Comparison of ENCODE assay signal across 15 cellular contexts in the genomic region with DNA sequence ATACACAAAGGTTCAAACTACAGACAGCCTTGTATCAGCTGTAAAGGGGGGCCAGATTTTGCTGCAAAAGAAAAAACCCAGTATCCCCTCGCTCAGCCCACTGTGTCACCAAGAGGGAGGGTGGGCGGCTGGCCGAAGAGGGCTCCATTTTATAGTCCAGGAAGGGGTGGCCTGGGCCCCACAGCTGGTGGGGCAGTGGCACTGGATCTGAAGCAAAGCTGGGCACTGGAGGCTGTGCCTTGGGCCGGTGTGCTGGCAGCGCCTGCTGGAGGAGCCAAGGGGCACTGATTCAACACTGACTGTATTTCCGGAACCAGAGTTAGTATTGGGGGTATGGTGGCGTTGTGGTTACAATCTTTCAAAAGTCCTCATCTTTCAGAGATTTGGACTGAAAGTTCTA. TPM values are rescaled to one million over a fixed set of nuclear protein-coding genes. Genes with fewer than 3 reads are reported as not detected.
A peak's percentile ranks its signal among the peaks of the same experiment; 100 is the strongest.
DNase-seq lines count a peak whose midpoint lies in the region; TF ChIP-seq lines count a peak whose summit lies in the region.
"Had no signal": no experiment of that assay in that cellular context is flagged by ENCODE, and none has a peak within 500 bp of the region (broad histone marks: within the 10 kb centered on the region; RNA-seq: fewer than 3 reads in every experiment).

No MANE protein-coding gene starts in this region.

- no peak overlapping the region for H3K9ac ChIP-seq in OCI-LY3 (ENCODE audit: low read length)
- H3K9ac ChIP-seq in skeletal muscle tissue (ENCODE audit: low read depth in 1 of 3, low read length in 3 of 3), result peak overlapping the region in 2 of 3 donors; percentile 7 to 40

- H3K9me3 ChIP-seq in OCI-LY3 (ENCODE audit: insufficient read depth, low read length), result no peaks in the 10 kb centered on the region
- H3K9me3 ChIP-seq in skeletal muscle tissue (ENCODE audit: control insufficient read depth in 3 of 3, low read length in 3 of 3), result no peaks in the 10 kb centered on the region

- H3K4me1 ChIP-seq in OCI-LY3 (ENCODE audit: low read length) (peaks cover 19% of the 10 kb centered on the region), skeletal muscle tissue (ENCODE audit: control insufficient read depth in 3 of 3, insufficient read depth in 3 of 3, low read length in 3 of 3) (peaks cover 99 to 100% (median 100%) of the 10 kb centered on the region in 3 donors)

- H3K36me3 ChIP-seq in OCI-LY3 (replicated peaks; ENCODE audit: low read depth, low read length) (no peaks in the 10 kb centered on the region), skeletal muscle tissue (ENCODE audit: control insufficient read depth in 3 of 3, insufficient read depth in 3 of 3, low read length in 3 of 3) (peaks cover 0 to 2% (median 0%) of the 10 kb centered on the region in 3 donors)

- H3K4me2 ChIP-seq in OCI-LY3 (ENCODE audit: low read length), result no peak overlapping the region

- peaks cover 9% of the 10 kb centered on the region; the same call in 1 of the 2 replicates for H3K27me3 ChIP-seq in OCI-LY3 (ENCODE audit: low read depth, low read length)
- no peaks in the 10 kb centered on the region for H3K27me3 ChIP-seq in skeletal muscle tissue (ENCODE audit: control insufficient read depth in 3 of 3, insufficient read depth in 3 of 3, low read length in 3 of 3)

- H3K79me2 ChIP-seq in OCI-LY3 (ENCODE audit: low read length), result peaks cover 22% of the 10 kb centered on the region

- H4K20me1 ChIP-seq in OCI-LY3 (ENCODE audit: insufficient read depth, low read length), result peaks cover 99% of the 10 kb centered on the region

- TF ChIP-seq CTCF in OCI-LY3 (IDR thresholded peaks at IDR 0.05; ENCODE audit: low read depth, low read length), result 0 out of 2 replicates have a peak, but pooled peaks have one; percentile 6
- TF ChIP-seq CTCF in foreskin fibroblast (IDR thresholded peaks at IDR 0.05; ENCODE audit: low read depth, low read length), result no peak

- H3K27ac ChIP-seq in OCI-LY3 (ENCODE audit: low read length) (no peak overlapping the region), skeletal muscle tissue (ENCODE audit: low read depth, low read length) (no peak overlapping the region)

- H2AFZ ChIP-seq in OCI-LY3 (ENCODE audit: low read depth, low read length), result no peak overlapping the region

- H3K4me3 ChIP-seq in OCI-LY3 (ENCODE audit: low read length) (no peak overlapping the region), foreskin fibroblast (ENCODE audit: low read depth in 1 of 2, low read length in 2 of 2) (no peak overlapping the region), skeletal muscle tissue (ENCODE audit: low read length in 3 of 3) (peak overlapping the region in 1 of 3 donors; percentile 9)

- DNase-seq in GM03348 (ENCODE audit: low spot score) (peak; percentile 52), foreskin fibroblast (peak; percentile 29 to 57), germinal center (ENCODE audit: low spot score) (no peak), NCI-H2029 (lab: John Stamatoyannopoulos, UW) (no peak), NCI-H524 (lab: John Stamatoyannopoulos, UW) (no peak)
- DNase-seq: activated CD4-positive, alpha-beta T cell treated with anti-CD3 and anti-CD28 coated beads for 48 hours; activated gamma-delta T cell treated with Interleukin-2 at 50 U/mL for 16 hours; cortex of kidney; DMS153; left ventricle myocardium superior; NCI-H1436 treated with DMSO at 0.1 percent for 48 hours; NCI-H82; stimulated activated CD4-positive, alpha-beta T cell treated with anti-CD3 and anti-CD28 coated beads, Interleukin-4, amount 100 ng/mL, for 24 hours had no signal

RNA-seq across cellular contexts. Expression of a gene that starts 9.1 kb away (rescaled TPM):
- 20.9 TPM for total RNA-seq in skeletal muscle tissue

RNA-seq across cellular contexts. Expression of a gene that starts 33.4 kb away (rescaled TPM):
- 3.7 TPM for total RNA-seq in skeletal muscle tissue

Comparison
In these comparisons a context has a peak if more than half of its experiments do, and no peak if none do; other contexts are left out.
1. DNase-seq: peak in GM03348 (single experiment) and foreskin fibroblast (2 of 2); none in germinal center (single experiment), NCI-H2029 (single experiment) and NCI-H524 (0 of 2).